1 cellular context compared by ENCODE assay signal in genomic region chr1:149635290-149635899, GRCh38.
A peak's percentile ranks its signal among the peaks of the same experiment; 100 is the strongest.
TF ChIP-seq lines count a peak whose summit lies in the region.

No MANE protein-coding gene starts in this region.

TF ChIP-seq in WTC11, 78 proteins besides CTCF, POLR2A, EP300 and RAD21:
- TF ChIP-seq ZNF423 (CRISPR knock-in tag; IDR thresholded peaks at IDR 0.05), result peak; percentile 43; the same call in 1 of the 2 replicates
